In genomic region chr1:26728645-26729044, GRCh38 we compare ENCODE assay signal across 22 cellular contexts. TPM values are rescaled to one million over a fixed set of nuclear protein-coding genes. Genes with fewer than 3 reads are reported as not detected.
DNase-seq lines count a peak whose midpoint lies in the region; ATAC-seq and TF ChIP-seq lines count a peak whose summit lies in the region.
"Had no signal": no experiment of that assay in that cellular context is flagged by ENCODE, and none has a peak within 500 bp of the region (broad histone marks: within the 10 kb centered on the region; RNA-seq: fewer than 3 reads in every experiment).

No MANE protein-coding gene starts in this region.

- in situ Hi-C loops in brain microvascular endothelial cell (cut with HindIII; ENCODE audit: low pct_ligation_motif_present, low sequenced_read_pairs) = no loop called here

- no peaks in the 10 kb centered on the region for H3K27me3 ChIP-seq in CD4-positive, CD25-positive, alpha-beta regulatory T cell (ENCODE audit: control insufficient read depth, insufficient read depth, low read length)
- H3K27me3 ChIP-seq in brain microvascular endothelial cell (replicated peaks) = no peaks in the 10 kb centered on the region
- H3K27me3 ChIP-seq: BLaER1 treated with 17β-estradiol and CSF1 and Interleukin-3, amounts not matched to agents 10 nM and 100 nM; heart left ventricle; ovary; sigmoid colon had no signal

- CTCF ChIA-PET in activated CD8-positive, alpha-beta T cell treated with anti-CD3 and anti-CD28 coated beads for 36 hours (lab: Charles Lee) = interaction anchor here (0.8 to 3.6 kb wide), 13 partner anchors 10 to 77 kb away, joined by 3 to 16 read pairs (median 5); no protein-coding TSS in a partner anchor

- peak overlapping the region; percentile 57 to 91 (median 67) for H3K27ac Mint-ChIP-seq in CD4-positive, CD25-positive, alpha-beta regulatory T cell
- peak overlapping the region; percentile 72 for H3K27ac Mint-ChIP-seq in activated CD8-positive, alpha-beta T cell treated with anti-CD3 and anti-CD28 coated beads for 36 hours
- peak overlapping the region; percentile 52 for H3K27ac Mint-ChIP-seq in mesothelial cell of epicardium
- H3K27ac Mint-ChIP-seq: WTC11 had no signal

- DNase-seq in DMS53 (lab: John Stamatoyannopoulos, UW) (peak; percentile 13), DMS53 treated with DMSO at 0.1 percent for 48 hours (lab: John Stamatoyannopoulos, UW; ENCODE audit: unreplicated experiment) (no peak), mesothelial cell of epicardium (ENCODE audit: low spot score in 2 of 2, unreplicated experiment in 2 of 2) (no peak), brain microvascular endothelial cell (no peak)
- DNase-seq in CD4-positive, CD25-positive, alpha-beta regulatory T cell = no peak
- no peak for DNase-seq in activated CD8-positive, alpha-beta T cell treated with anti-CD3 and anti-CD28 coated beads for 36 hours
- no peak for DNase-seq in effector CD4-positive, alpha-beta T cell
- DNase-seq: activated gamma-delta T cell treated with Interleukin-2 at 50 U/mL for 16 hours; DMS153; heart left ventricle; Kasumi-1; NCI-H1105 treated with DMSO at 0.1 percent for 48 hours; NCI-H2107; OCI-M1; ovary; SIG-M5; sigmoid colon; stimulated activated CD4-positive, alpha-beta T cell treated with anti-CD3 and anti-CD28 coated beads, Interleukin-1b, Interleukin-23, amount 100 ng/mL, for 48 hours had no signal

- H3K4me1 Mint-ChIP-seq in CD4-positive, CD25-positive, alpha-beta regulatory T cell = peaks cover 49 to 93% (median 72%) of the 10 kb centered on the region in 4 donors
- peaks cover 94% of the 10 kb centered on the region for H3K4me1 Mint-ChIP-seq in activated CD8-positive, alpha-beta T cell treated with anti-CD3 and anti-CD28 coated beads for 36 hours (ENCODE audit: low read depth)
- peaks cover 48% of the 10 kb centered on the region for H3K4me1 Mint-ChIP-seq in mesothelial cell of epicardium

- no peaks in the 10 kb centered on the region for H3K9me3 ChIP-seq in CD4-positive, CD25-positive, alpha-beta regulatory T cell (ENCODE audit: control insufficient read depth in 2 of 2, low read length in 2 of 2)
- H3K9me3 ChIP-seq: BLaER1 treated with 17β-estradiol and CSF1 and Interleukin-3, amounts not matched to agents 10 nM and 100 nM; heart left ventricle; ovary; sigmoid colon had no signal

- H3K4me3 Mint-ChIP-seq in CD4-positive, CD25-positive, alpha-beta regulatory T cell = peak overlapping the region in 3 of 4 donors; percentile 50 to 71 (median 53)
- H3K4me3 Mint-ChIP-seq in activated CD8-positive, alpha-beta T cell treated with anti-CD3 and anti-CD28 coated beads for 36 hours = no peak overlapping the region
- H3K4me3 Mint-ChIP-seq in mesothelial cell of epicardium = no peak overlapping the region
- H3K4me3 Mint-ChIP-seq: WTC11 had no signal

- no peaks in the 10 kb centered on the region for H3K9me3 Mint-ChIP-seq in CD4-positive, CD25-positive, alpha-beta regulatory T cell
- no peaks in the 10 kb centered on the region for H3K9me3 Mint-ChIP-seq in activated CD8-positive, alpha-beta T cell treated with anti-CD3 and anti-CD28 coated beads for 36 hours
- H3K9me3 Mint-ChIP-seq in mesothelial cell of epicardium = no peaks in the 10 kb centered on the region
- H3K9me3 Mint-ChIP-seq: WTC11 had no signal

- peaks cover 56% of the 10 kb centered on the region for H3K4me1 ChIP-seq in CD4-positive, CD25-positive, alpha-beta regulatory T cell (ENCODE audit: control insufficient read depth, insufficient read depth, low read length, poor library complexity, severe bottlenecking)

- intact Hi-C loops in activated CD8-positive, alpha-beta T cell treated with anti-CD3 and anti-CD28 coated beads for 36 hours (cut with micrococcal nuclease) = no loop called here

- H3K27ac ChIP-seq in CD4-positive, CD25-positive, alpha-beta regulatory T cell (ENCODE audit: insufficient read depth, low read length, poor library complexity, severe bottlenecking) = peak overlapping the region; percentile 30
- no peak overlapping the region for H3K27ac ChIP-seq in brain microvascular endothelial cell
- H3K27ac ChIP-seq: heart left ventricle, ovary, sigmoid colon had no signal

- ATAC-seq in CD4-positive, CD25-positive, alpha-beta regulatory T cell (ENCODE audit: low read depth in 2 of 2) = no peak
- ATAC-seq in activated CD8-positive, alpha-beta T cell treated with anti-CD3 and anti-CD28 coated beads for 36 hours = no peak
- ATAC-seq in GM18861 (IDR thresholded peaks at IDR 0.05; ENCODE audit: unreplicated experiment) = no peak
- ATAC-seq: GM12878, heart left ventricle, WTC11 had no signal

- POLR2A ChIA-PET in activated CD8-positive, alpha-beta T cell treated with anti-CD3 and anti-CD28 coated beads for 36 hours (lab: Charles Lee) = interaction anchor here (0.9 to 12.7 kb wide), 11 partner anchors 10 to 228 kb away, joined by 3 to 123 read pairs (median 4); partner anchors contain the start of gene ARID1A

- H3K36me3 Mint-ChIP-seq in CD4-positive, CD25-positive, alpha-beta regulatory T cell = peaks cover 25% of the 10 kb centered on the region
- peaks cover 52% of the 10 kb centered on the region for H3K36me3 Mint-ChIP-seq in activated CD8-positive, alpha-beta T cell treated with anti-CD3 and anti-CD28 coated beads for 36 hours (ENCODE audit: low read depth)
- peaks cover 17% of the 10 kb centered on the region for H3K36me3 Mint-ChIP-seq in mesothelial cell of epicardium

- no peak for TF ChIP-seq CTCF in activated CD8-positive, alpha-beta T cell treated with anti-CD3 and anti-CD28 coated beads for 36 hours (IDR thresholded peaks at IDR 0.05)
- no peak for TF ChIP-seq CTCF in mesothelial cell of epicardium (IDR thresholded peaks at IDR 0.05; ENCODE audit: unreplicated experiment)
- TF ChIP-seq CTCF in brain microvascular endothelial cell (IDR thresholded peaks at IDR 0.05; ENCODE audit: low read depth, low read length, missing control alignments) = no peak

- H3K36me3 ChIP-seq in CD4-positive, CD25-positive, alpha-beta regulatory T cell (ENCODE audit: control insufficient read depth, insufficient read depth, low read length) = peaks cover 41% of the 10 kb centered on the region
- H3K36me3 ChIP-seq in brain microvascular endothelial cell (replicated peaks) = peaks cover 32% of the 10 kb centered on the region
- H3K36me3 ChIP-seq: ovary had no signal

- peak overlapping the region; percentile 56 for H3K4me3 ChIP-seq in CD4-positive, CD25-positive, alpha-beta regulatory T cell (ENCODE audit: low read depth, low read length)
- no peak overlapping the region for H3K4me3 ChIP-seq in brain microvascular endothelial cell (ENCODE audit: low read depth, low read length)
- H3K4me3 ChIP-seq: BLaER1 treated with 17β-estradiol and CSF1 and Interleukin-3, amounts not matched to agents 10 nM and 100 nM; GM12878; heart left ventricle; ovary; sigmoid colon had no signal

- H3K27me3 Mint-ChIP-seq in CD4-positive, CD25-positive, alpha-beta regulatory T cell = no peaks in the 10 kb centered on the region
- H3K27me3 Mint-ChIP-seq in activated CD8-positive, alpha-beta T cell treated with anti-CD3 and anti-CD28 coated beads for 36 hours = no peaks in the 10 kb centered on the region
- H3K27me3 Mint-ChIP-seq in mesothelial cell of epicardium (ENCODE audit: low read depth) = no peaks in the 10 kb centered on the region

RNA-seq across cellular contexts. Expression of gene ARID1A, which starts 32.8 kb away (rescaled TPM):
- 139 TPM for total RNA-seq in CD4-positive, CD25-positive, alpha-beta regulatory T cell
- polyA plus RNA-seq in CD4-positive, CD25-positive, alpha-beta regulatory T cell = 10 to 100 TPM in 3 of 4 donors, 1 to 10 TPM in 1; 9.5 to 13.4 (median 13.0) TPM
- total RNA-seq in activated CD8-positive, alpha-beta T cell treated with anti-CD3 and anti-CD28 coated beads for 36 hours = 10 to 100 TPM; 82.4 to 84.9 TPM
- total RNA-seq in mesothelial cell of epicardium = 144 to 160 TPM (median 149 TPM) in 3 replicates

RNA-seq across cellular contexts. Expression of gene PIGV, which starts 59.1 kb away (rescaled TPM):
- 8.6 TPM for total RNA-seq in CD4-positive, CD25-positive, alpha-beta regulatory T cell
- polyA plus RNA-seq in CD4-positive, CD25-positive, alpha-beta regulatory T cell = 10 to 100 TPM in 2 of 4 donors, 1 to 10 TPM in 2; 8.3 to 13.2 (median 9.8) TPM
- total RNA-seq in activated CD8-positive, alpha-beta T cell treated with anti-CD3 and anti-CD28 coated beads for 36 hours = 10 to 100 TPM; 21.2 to 23.9 TPM
- total RNA-seq in mesothelial cell of epicardium = 10.7 to 14.0 TPM (median 13.1 TPM) in 3 replicates

Comparison
In these comparisons a context has a peak if more than half of its experiments do, and no peak if none do; other contexts are left out.
1. H3K4me3 Mint-ChIP-seq: peak in CD4-positive, CD25-positive, alpha-beta regulatory T cell (3 of 4); none in activated CD8-positive, alpha-beta T cell treated with anti-CD3 and anti-CD28 coated beads for 36 hours (single experiment) and mesothelial cell of epicardium (single experiment).
2. Peak in every context shown above with its lines, with median percentiles within 50 percentile points of each other: H3K27ac Mint-ChIP-seq.